ENCODE assay signal across 1 cellular context in genomic region chr12:132623072-132623869, GRCh38.
TF ChIP-seq lines count a peak whose summit lies in the region.

No MANE protein-coding gene starts in this region.

TF ChIP-seq in HCT116, 20 proteins besides CTCF, POLR2A, EP300 and RAD21 (continued from another document):
- TF ChIP-seq, protein P1, sequence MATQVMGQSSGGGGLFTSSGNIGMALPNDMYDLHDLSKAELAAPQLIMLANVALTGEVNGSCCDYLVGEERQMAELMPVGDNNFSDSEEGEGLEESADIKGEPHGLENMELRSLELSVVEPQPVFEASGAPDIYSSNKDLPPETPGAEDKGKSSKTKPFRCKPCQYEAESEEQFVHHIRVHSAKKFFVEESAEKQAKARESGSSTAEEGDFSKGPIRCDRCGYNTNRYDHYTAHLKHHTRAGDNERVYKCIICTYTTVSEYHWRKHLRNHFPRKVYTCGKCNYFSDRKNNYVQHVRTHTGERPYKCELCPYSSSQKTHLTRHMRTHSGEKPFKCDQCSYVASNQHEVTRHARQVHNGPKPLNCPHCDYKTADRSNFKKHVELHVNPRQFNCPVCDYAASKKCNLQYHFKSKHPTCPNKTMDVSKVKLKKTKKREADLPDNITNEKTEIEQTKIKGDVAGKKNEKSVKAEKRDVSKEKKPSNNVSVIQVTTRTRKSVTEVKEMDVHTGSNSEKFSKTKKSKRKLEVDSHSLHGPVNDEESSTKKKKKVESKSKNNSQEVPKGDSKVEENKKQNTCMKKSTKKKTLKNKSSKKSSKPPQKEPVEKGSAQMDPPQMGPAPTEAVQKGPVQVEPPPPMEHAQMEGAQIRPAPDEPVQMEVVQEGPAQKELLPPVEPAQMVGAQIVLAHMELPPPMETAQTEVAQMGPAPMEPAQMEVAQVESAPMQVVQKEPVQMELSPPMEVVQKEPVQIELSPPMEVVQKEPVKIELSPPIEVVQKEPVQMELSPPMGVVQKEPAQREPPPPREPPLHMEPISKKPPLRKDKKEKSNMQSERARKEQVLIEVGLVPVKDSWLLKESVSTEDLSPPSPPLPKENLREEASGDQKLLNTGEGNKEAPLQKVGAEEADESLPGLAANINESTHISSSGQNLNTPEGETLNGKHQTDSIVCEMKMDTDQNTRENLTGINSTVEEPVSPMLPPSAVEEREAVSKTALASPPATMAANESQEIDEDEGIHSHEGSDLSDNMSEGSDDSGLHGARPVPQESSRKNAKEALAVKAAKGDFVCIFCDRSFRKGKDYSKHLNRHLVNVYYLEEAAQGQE (IDR thresholded peaks at IDR 0.05; ENCODE audit: low read depth): no peak
- no peak for TF ChIP-seq EGR1 (IDR thresholded peaks at IDR 0.05; ENCODE audit: low read depth)
- no peak for TF ChIP-seq EZH2 (IDR thresholded peaks at IDR 0.05)
- no peak for TF ChIP-seq EZH2phosphoT487 (IDR thresholded peaks at IDR 0.05; ENCODE audit: borderline replicate concordance)
- no peak for TF ChIP-seq CBX3 (IDR thresholded peaks at IDR 0.05; ENCODE audit: low read depth)
- no peak for TF ChIP-seq FOSL1 (IDR thresholded peaks at IDR 0.05; ENCODE audit: low read depth)
- no peak for TF ChIP-seq SP1 (IDR thresholded peaks at IDR 0.05; ENCODE audit: low read depth)
- no peak for TF ChIP-seq ZNF274 (IDR thresholded peaks at IDR 0.05; ENCODE audit: low read depth, low read length)
- TF ChIP-seq SIN3A (IDR thresholded peaks at IDR 0.05; ENCODE audit: low read depth): no peak
